24 cellular contexts compared by ENCODE assay signal in genomic region chr3:193833592-193833991, GRCh38.
DNase-seq lines count a peak whose midpoint lies in the region; ATAC-seq, FAIRE-seq and TF ChIP-seq lines count a peak whose summit lies in the region.
"Had no signal": no experiment of that assay in that cellular context is flagged by ENCODE, and none has a peak within 500 bp of the region (broad histone marks: within the 10 kb centered on the region; RNA-seq: fewer than 3 reads in every experiment).

No MANE protein-coding gene starts in this region.

- H2AFZ ChIP-seq in PC-9 = no peak overlapping the region

- POLR2A ChIA-PET in PC-9 (lab: Charles Lee; ENCODE audit: unreplicated experiment) = interaction anchor here (0.6 kb wide), 2 partner anchors 302 to 973 kb away, joined by 3 read pairs; no protein-coding TSS in a partner anchor

- FAIRE-seq in pancreas (lab: Jason Lieb, UNC) = no peak
- FAIRE-seq: D721Med had no signal

- H3K4me3 ChIP-seq in PC-9 = no peak overlapping the region
- no peak overlapping the region for H3K4me3 ChIP-seq in esophagus squamous epithelium
- no peak overlapping the region for H3K4me3 ChIP-seq in pancreas
- H3K4me3 ChIP-seq: HAP-1 had no signal

- H3K36me3 ChIP-seq in PC-9 (ENCODE audit: low read depth) (no peaks in the 10 kb centered on the region), esophagus squamous epithelium (no peaks in the 10 kb centered on the region), pancreas (no peaks in the 10 kb centered on the region)
- H3K36me3 ChIP-seq: HAP-1 had no signal

- TF ChIP-seq CTCF in C4-2B (conservative IDR thresholded peaks at IDR 0.05) = no peak
- no peak for TF ChIP-seq CTCF in PC-9 (conservative IDR thresholded peaks at IDR 0.05)
- no peak for TF ChIP-seq CTCF in esophagus squamous epithelium (IDR thresholded peaks at IDR 0.05)
- TF ChIP-seq CTCF in pancreas (IDR thresholded peaks at IDR 0.05) = no peak

- peak overlapping the region; percentile 41 for H3K27ac ChIP-seq in C4-2B
- H3K27ac ChIP-seq in PC-9 = peak overlapping the region; percentile 96
- peak overlapping the region in 3 of 4 donors; percentile 91 to 98 (median 97) for H3K27ac ChIP-seq in esophagus squamous epithelium
- no peak overlapping the region for H3K27ac ChIP-seq in pancreas
- H3K27ac ChIP-seq: HL-60, KMS-11 had no signal

- no peaks in the 10 kb centered on the region for H3K4me1 Mint-ChIP-seq in stimulated activated effector memory CD8-positive, alpha-beta T cell treated with anti-CD3 and anti-CD28 coated beads, Interleukin-12 subunit alpha, Interleukin-12 subunit beta, amount 100 ng/mL, for 72 hours
- H3K4me1 Mint-ChIP-seq: CD4-positive, CD25-positive, alpha-beta regulatory T cell had no signal

- H4K20me1 ChIP-seq in PC-9 (ENCODE audit: insufficient read depth) = no peaks in the 10 kb centered on the region

- no peaks in the 10 kb centered on the region for H3K9me2 ChIP-seq in PC-9 (ENCODE audit: insufficient read depth)

- H3K9me3 ChIP-seq in PC-9 (ENCODE audit: insufficient read depth, low read depth) = no peaks in the 10 kb centered on the region
- H3K9me3 ChIP-seq in esophagus squamous epithelium = no peaks in the 10 kb centered on the region
- H3K9me3 ChIP-seq in pancreas = no peaks in the 10 kb centered on the region
- H3K9me3 ChIP-seq: HAP-1 had no signal

- WGBS in esophagus squamous epithelium, 2 donors = 89 to 98% methylated on average over 11 of the region's 11 CpGs
- WGBS in pancreas, 2 donors = 97 to 98% methylated on average over 11 of the region's 11 CpGs

- ATAC-seq in stimulated activated effector memory CD8-positive, alpha-beta T cell treated with anti-CD3 and anti-CD28 coated beads, Interleukin-12 subunit alpha, Interleukin-12 subunit beta, amount 100 ng/mL, for 72 hours = peak; percentile 4
- ATAC-seq in pancreas (no peak), GM18520 (IDR thresholded peaks at IDR 0.05; ENCODE audit: unreplicated experiment) (no peak)
- ATAC-seq: PC-3 had no signal

- DNase-seq in PC-9 (no peak), esophagus squamous epithelium (lab: John Stamatoyannopoulos, UW) (no peak), pancreas (no peak)
- DNase-seq in stimulated activated effector memory CD8-positive, alpha-beta T cell treated with anti-CD3 and anti-CD28 coated beads, Interleukin-12 subunit alpha, Interleukin-12 subunit beta, amount 100 ng/mL, for 72 hours (ENCODE audit: low spot score in 2 of 2) = no peak
- no peak for DNase-seq in stimulated activated CD4-positive, alpha-beta T cell treated with anti-CD3 and anti-CD28 coated beads, Interleukin-4, amount 100 ng/mL, for 1 hour
- DNase-seq: CD4-positive, CD25-positive, alpha-beta regulatory T cell; GOT3; NCI-H1048; NCI-H1417; NCI-H1694; NCI-H2029 treated with DMSO at 0.1 percent for 48 hours; NCI-H446 treated with DMSO at 0.1 percent for 48 hours; NCI-H526; NCI-H82; NK-92 treated with Interleukin-12 subunit alpha and Interleukin-12 subunit beta, amount 100 ng/mL, for 24 hours; PC-3; SHP77 had no signal

- intact Hi-C loops in PC-9 (cut with micrococcal nuclease; ENCODE audit: unreplicated experiment) = loop anchor here (5.0 kb wide), 1 partner anchor 166 kb away; no protein-coding TSS in a partner anchor
- intact Hi-C loops in esophagus squamous epithelium (cut with DNase I) = no loop called here
- intact Hi-C loops in pancreas (cut with DNase I) = no loop called here

- no peaks in the 10 kb centered on the region for H3K79me2 ChIP-seq in PC-9 (ENCODE audit: low read depth)

- H3K4me1 ChIP-seq in PC-9 (replicated peaks; ENCODE audit: insufficient read depth) = peaks cover 71% of the 10 kb centered on the region
- peaks cover 14 to 86% (median 17%) of the 10 kb centered on the region in 3 donors for H3K4me1 ChIP-seq in esophagus squamous epithelium
- H3K4me1 ChIP-seq in pancreas = peaks cover 0 to 17% (median 14%) of the 10 kb centered on the region in 3 donors
- H3K4me1 ChIP-seq: HAP-1 had no signal

- H3K36me3 Mint-ChIP-seq in stimulated activated effector memory CD8-positive, alpha-beta T cell treated with anti-CD3 and anti-CD28 coated beads, Interleukin-12 subunit alpha, Interleukin-12 subunit beta, amount 100 ng/mL, for 72 hours = no peaks in the 10 kb centered on the region
- H3K36me3 Mint-ChIP-seq: CD4-positive, CD25-positive, alpha-beta regulatory T cell had no signal

- BruUV-seq in PC-9 (replicated peaks; lab: Mats Ljungman, UMichigan) = no TSS peak

- H3K27me3 ChIP-seq in PC-9 (ENCODE audit: insufficient read depth, low read depth) = no peaks in the 10 kb centered on the region
- peaks cover 0 to 3% (median 0%) of the 10 kb centered on the region in 4 donors for H3K27me3 ChIP-seq in esophagus squamous epithelium
- H3K27me3 ChIP-seq in pancreas = no peaks in the 10 kb centered on the region

- H3F3A ChIP-seq in PC-9 (ENCODE audit: insufficient read depth, low read depth) = peaks cover 61% of the 10 kb centered on the region

- peak overlapping the region; percentile 35; the same call in 1 of the 2 replicates for H3K4me2 ChIP-seq in PC-9
- H3K4me2 ChIP-seq: KMS-11 had no signal

- no peak for TF ChIP-seq POLR2A in esophagus squamous epithelium (IDR thresholded peaks at IDR 0.05)

- H3K4me3 Mint-ChIP-seq in stimulated activated effector memory CD8-positive, alpha-beta T cell treated with anti-CD3 and anti-CD28 coated beads, Interleukin-12 subunit alpha, Interleukin-12 subunit beta, amount 100 ng/mL, for 72 hours = no peak overlapping the region
- H3K4me3 Mint-ChIP-seq: CD4-positive, CD25-positive, alpha-beta regulatory T cell had no signal

- CTCF ChIA-PET in PC-9 (lab: Charles Lee) = interaction anchor here (0.6 to 2.2 kb wide), 2 partner anchors 52 to 278 kb away, joined by 3 to 7 read pairs; no protein-coding TSS in a partner anchor

- H3K9me3 Mint-ChIP-seq in stimulated activated effector memory CD8-positive, alpha-beta T cell treated with anti-CD3 and anti-CD28 coated beads, Interleukin-12 subunit alpha, Interleukin-12 subunit beta, amount 100 ng/mL, for 72 hours = no peaks in the 10 kb centered on the region
- H3K9me3 Mint-ChIP-seq: IgD-negative memory B cell had no signal

- H3K27ac Mint-ChIP-seq in stimulated activated effector memory CD8-positive, alpha-beta T cell treated with anti-CD3 and anti-CD28 coated beads, Interleukin-12 subunit alpha, Interleukin-12 subunit beta, amount 100 ng/mL, for 72 hours = no peak overlapping the region
- H3K27ac Mint-ChIP-seq: CD4-positive, CD25-positive, alpha-beta regulatory T cell had no signal

Comparison
In these comparisons a context has a peak if more than half of its experiments do, and no peak if none do; other contexts are left out.
1. H3K27ac ChIP-seq: peak in C4-2B (single experiment), PC-9 (single experiment) and esophagus squamous epithelium (3 of 4); none in pancreas (0 of 4).